ENCODE assay signal across 11 cellular contexts in genomic region chr12:27534765-27535161, GRCh38. TPM values are rescaled to one million over a fixed set of nuclear protein-coding genes. Genes with fewer than 3 reads are reported as not detected.
DNase-seq lines count a peak whose midpoint lies in the region; ATAC-seq and TF ChIP-seq lines count a peak whose summit lies in the region.
"Had no signal": no experiment of that assay in that cellular context is flagged by ENCODE, and none has a peak within 500 bp of the region (broad histone marks: within the 10 kb centered on the region; RNA-seq: fewer than 3 reads in every experiment).

No MANE protein-coding gene starts in this region.

- H3K4me1 Mint-ChIP-seq in activated naive CD8-positive, alpha-beta T cell treated with anti-CD3 and anti-CD28 coated beads, Interleukin-2, amount 50 U/mL, for 24 hours: peaks cover 62% of the 10 kb centered on the region

- TF ChIP-seq CTCF in mammary epithelial cell (conservative IDR thresholded peaks at IDR 0.05 in 1 of 2, IDR thresholded peaks at IDR 0.05 in 1 of 2; ENCODE audit: extremely low read depth in 1 of 2, insufficient read depth in 1 of 2, low read depth in 1 of 2, low read length in 2 of 2): no peak

- peaks cover 2% of the 10 kb centered on the region for H3K27me3 Mint-ChIP-seq in activated naive CD8-positive, alpha-beta T cell treated with anti-CD3 and anti-CD28 coated beads, Interleukin-2, amount 50 U/mL, for 24 hours

- H3K4me2 ChIP-seq in BLaER1 (peak overlapping the region; percentile 87), mammary epithelial cell (ENCODE audit: insufficient read depth, low read depth, low read length) (no peak overlapping the region)

- H3K27ac ChIP-seq in BLaER1: peak overlapping the region; percentile 65
- no peak overlapping the region for H3K27ac ChIP-seq in mammary epithelial cell (ENCODE audit: insufficient read depth, low read depth, low read length)
- H3K27ac ChIP-seq: parathyroid adenoma had no signal

- no TSS peak for BruUV-seq in mammary epithelial cell (replicated peaks; lab: Mats Ljungman, UMichigan)

- H3K9ac ChIP-seq in BLaER1: no peak overlapping the region
- H3K9ac ChIP-seq in mammary epithelial cell (ENCODE audit: insufficient read depth, low read length): no peak overlapping the region
- H3K9ac ChIP-seq: parathyroid adenoma had no signal

- peak overlapping the region; percentile 40 for H3K4me3 Mint-ChIP-seq in activated naive CD8-positive, alpha-beta T cell treated with anti-CD3 and anti-CD28 coated beads, Interleukin-2, amount 50 U/mL, for 24 hours

- 0 out of 2 replicates have a peak overlapping the region, but pooled peaks have one; percentile 32 for H3K4me3 ChIP-seq in BLaER1
- no peak overlapping the region for H3K4me3 ChIP-seq in mammary epithelial cell (replicated peaks in 1 of 3; ENCODE audit: insufficient read depth in 1 of 3, low read depth in 2 of 3, low read length in 3 of 3)

- CTCF ChIA-PET in mammary epithelial cell (lab: Charles Lee; ENCODE audit: low non-redundant PET): no interaction called here

- H3K4me1 ChIP-seq in BLaER1 (peaks cover 100% of the 10 kb centered on the region), mammary epithelial cell (ENCODE audit: insufficient read depth, low read length) (peaks cover 17% of the 10 kb centered on the region)

- 0 out of 2 replicates have a peak, but pooled peaks cover 4% of the 10 kb centered on the region for H3K36me3 ChIP-seq in BLaER1
- no peaks in the 10 kb centered on the region for H3K36me3 ChIP-seq in mammary epithelial cell (ENCODE audit: insufficient read depth, low read length)

- H4K20me1 ChIP-seq in BLaER1: no peaks in the 10 kb centered on the region
- no peaks in the 10 kb centered on the region for H4K20me1 ChIP-seq in mammary epithelial cell (ENCODE audit: insufficient read depth, low read length)

- dilution Hi-C loops in mammary epithelial cell (cut with HindIII; ENCODE audit: low sequenced_read_pairs): no loop called here

- no peak overlapping the region for H2AFZ ChIP-seq in mammary epithelial cell (ENCODE audit: low read depth, low read length)
- H2AFZ ChIP-seq: parathyroid adenoma had no signal

- WGBS in mammary epithelial cell (ENCODE audit: low coverage, missing lambda C conversion rate): 88% methylated on average over 1 of the region's 1 CpG

- in situ Hi-C loops in mammary epithelial cell (cut with MboI; ENCODE audit: low sequenced_read_pairs in 2 of 2): no loop called here

- intact Hi-C loops in mammary epithelial cell (cut with micrococcal nuclease): no loop called here

- peaks cover 4% of the 10 kb centered on the region for H3K36me3 Mint-ChIP-seq in activated naive CD8-positive, alpha-beta T cell treated with anti-CD3 and anti-CD28 coated beads, Interleukin-2, amount 50 U/mL, for 24 hours (ENCODE audit: low read depth)

- H3K9me3 Mint-ChIP-seq in activated naive CD8-positive, alpha-beta T cell treated with anti-CD3 and anti-CD28 coated beads, Interleukin-2, amount 50 U/mL, for 24 hours: no peaks in the 10 kb centered on the region

- H3K27me3 ChIP-seq in BLaER1 (no peaks in the 10 kb centered on the region), mammary epithelial cell (ENCODE audit: insufficient read depth, low read length) (no peaks in the 10 kb centered on the region)

- DNase-seq in activated naive CD8-positive, alpha-beta T cell treated with anti-CD3 and anti-CD28 coated beads, Interleukin-2, amount 50 U/mL, for 24 hours: no peak
- DNase-seq in NCI-H510A treated with DMSO at 0.1 percent for 48 hours (lab: John Stamatoyannopoulos, UW) (no peak), mammary epithelial cell (no peak), NCI-H1417 (lab: John Stamatoyannopoulos, UW) (no peak), hippocampal formation (lab: John Stamatoyannopoulos, UW) (no peak)
- DNase-seq: C1 segment of cervical spinal cord, NCI-H774 had no signal

- ATAC-seq in GM18907 (IDR thresholded peaks at IDR 0.05; ENCODE audit: unreplicated experiment): peak; percentile 20
- ATAC-seq in HG03095 (IDR thresholded peaks at IDR 0.05; ENCODE audit: unreplicated experiment): peak; percentile 14
- ATAC-seq in activated naive CD8-positive, alpha-beta T cell treated with anti-CD3 and anti-CD28 coated beads, Interleukin-2, amount 50 U/mL, for 24 hours: peak; percentile 73

- no peaks in the 10 kb centered on the region for H3K9me3 ChIP-seq in BLaER1
- no peaks in the 10 kb centered on the region for H3K9me3 ChIP-seq in mammary epithelial cell (replicated peaks; ENCODE audit: insufficient read depth, low read length)

- H3K27ac Mint-ChIP-seq in activated naive CD8-positive, alpha-beta T cell treated with anti-CD3 and anti-CD28 coated beads, Interleukin-2, amount 50 U/mL, for 24 hours: peak overlapping the region; percentile 80

- peaks cover 99% of the 10 kb centered on the region for H3K79me2 ChIP-seq in mammary epithelial cell (ENCODE audit: insufficient read depth, low read length)

RNA-seq across cellular contexts. Expression of gene PPFIBP1, which starts 10.8 kb away (rescaled TPM):
- 100 to 1,000 TPM; 114 to 136 TPM for total RNA-seq in mammary epithelial cell
- polyA plus RNA-seq in mammary epithelial cell: 41.2 TPM
- 266 TPM for polyA minus RNA-seq in mammary epithelial cell

Comparison
In these comparisons a context has a peak if more than half of its experiments do, and no peak if none do; other contexts are left out.
1. ATAC-seq: peak in every context shown above with its lines; median percentile 73 in activated naive CD8-positive, alpha-beta T cell treated with anti-CD3 and anti-CD28 coated beads, Interleukin-2, amount 50 U/mL, for 24 hours; 20 in GM18907; 14 in HG03095.